16 cellular contexts compared by ENCODE assay signal in genomic region chr13:96238241-96238640, GRCh38.
A peak's percentile ranks its signal among the peaks of the same experiment; 100 is the strongest.
DNase-seq lines count a peak whose midpoint lies in the region; ATAC-seq and TF ChIP-seq lines count a peak whose summit lies in the region.
"Had no signal": no experiment of that assay in that cellular context is flagged by ENCODE, and none has a peak within 500 bp of the region (broad histone marks: within the 10 kb centered on the region; RNA-seq: fewer than 3 reads in every experiment).

No MANE protein-coding gene starts in this region.

- H3K4me1 Mint-ChIP-seq in progenitor cell of endocrine pancreas (ENCODE audit: low read depth): no peaks in the 10 kb centered on the region
- H3K4me1 Mint-ChIP-seq: CD4-positive, alpha-beta memory T cell; H9 had no signal

- no peak overlapping the region for H3K27ac Mint-ChIP-seq in progenitor cell of endocrine pancreas
- H3K27ac Mint-ChIP-seq: CD4-positive, alpha-beta memory T cell; H9 had no signal

- ATAC-seq in foreskin keratinocyte: no peak
- ATAC-seq: A549, HepG2 had no signal

- H3K9me3 ChIP-seq in HAP-1: no peaks in the 10 kb centered on the region
- no peaks in the 10 kb centered on the region for H3K9me3 ChIP-seq in endocrine pancreas (ENCODE audit: control insufficient read depth, low read length)
- H3K9me3 ChIP-seq: A549, BE2C had no signal

- DNase-seq in HAP-1 (ENCODE audit: low spot score in 2 of 2) (peak; percentile 67 to 96), midbrain (lab: John Stamatoyannopoulos, UW) (peak; percentile 25), foreskin keratinocyte (no peak), progenitor cell of endocrine pancreas (ENCODE audit: low spot score, unreplicated experiment) (no peak)
- DNase-seq in central memory CD4-positive, alpha-beta T cell: no peak
- DNase-seq: BE2C; CD4-positive, alpha-beta memory T cell; COR-L47; DMS79 treated with DMSO at 0.1 percent for 48 hours; GDM1; H9 had no signal

- H3K4me3 ChIP-seq in HAP-1 (peak overlapping the region; percentile 4), endocrine pancreas (ENCODE audit: control insufficient read depth, insufficient read depth, low read length) (peak overlapping the region; percentile 47)
- H3K4me3 ChIP-seq: A549, GM23248 had no signal

- in situ Hi-C loops in HAP-1 (cut with MboI; ENCODE audit: low sequenced_read_pairs): no loop called here

- no peaks in the 10 kb centered on the region for H3K27me3 ChIP-seq in HAP-1 (ENCODE audit: low read depth)
- no peaks in the 10 kb centered on the region for H3K27me3 ChIP-seq in endocrine pancreas (ENCODE audit: control insufficient read depth, insufficient read depth, low read length)
- no peaks in the 10 kb centered on the region for H3K27me3 ChIP-seq in foreskin keratinocyte
- H3K27me3 ChIP-seq: BE2C had no signal

- H3K27me3 Mint-ChIP-seq in progenitor cell of endocrine pancreas: no peaks in the 10 kb centered on the region
- H3K27me3 Mint-ChIP-seq: CD4-positive, alpha-beta memory T cell had no signal

- H3K4me3 Mint-ChIP-seq in progenitor cell of endocrine pancreas (ENCODE audit: low read depth): no peak overlapping the region
- H3K4me3 Mint-ChIP-seq: CD4-positive, alpha-beta memory T cell; H9 had no signal

- no peaks in the 10 kb centered on the region for H3K36me3 Mint-ChIP-seq in progenitor cell of endocrine pancreas (ENCODE audit: insufficient read depth)
- H3K36me3 Mint-ChIP-seq: CD4-positive, alpha-beta memory T cell had no signal

- H3K9me3 Mint-ChIP-seq in progenitor cell of endocrine pancreas (ENCODE audit: low read depth): no peaks in the 10 kb centered on the region
- H3K9me3 Mint-ChIP-seq: CD4-positive, alpha-beta memory T cell had no signal

- H3K36me3 ChIP-seq in HAP-1 (replicated peaks) (no peaks in the 10 kb centered on the region; the same call in 1 of the 2 replicates), endocrine pancreas (ENCODE audit: control insufficient read depth, insufficient read depth, low read length) (no peaks in the 10 kb centered on the region)
- H3K36me3 ChIP-seq: BE2C had no signal

- TF ChIP-seq CTCF in foreskin keratinocyte (conservative IDR thresholded peaks at IDR 0.05) (no peak), progenitor cell of endocrine pancreas (IDR thresholded peaks at IDR 0.05; ENCODE audit: unreplicated experiment) (no peak)

- H3K4me1 ChIP-seq in HAP-1 (peaks cover 21% of the 10 kb centered on the region), endocrine pancreas (ENCODE audit: control insufficient read depth, insufficient read depth, low read length) (peaks cover 11% of the 10 kb centered on the region), foreskin keratinocyte (no peaks in the 10 kb centered on the region)
- H3K4me1 ChIP-seq: A549 had no signal

- no peak overlapping the region for H3K9ac ChIP-seq in endocrine pancreas (ENCODE audit: control insufficient read depth, insufficient read depth, low read length)
- H3K9ac ChIP-seq: GM23248 had no signal

- no peak overlapping the region for H3K27ac ChIP-seq in foreskin keratinocyte
- H3K27ac ChIP-seq: A549, C4-2B, GM23248 had no signal

Comparison
In these comparisons a context has a peak if more than half of its experiments do, and no peak if none do; other contexts are left out.
1. DNase-seq: peak in HAP-1 (2 of 2) and midbrain (single experiment); none in foreskin keratinocyte (0 of 2), central memory CD4-positive, alpha-beta T cell (single experiment) and progenitor cell of endocrine pancreas (single experiment).